Comparison of ENCODE assay signal across 8 cellular contexts in the genomic region with DNA sequence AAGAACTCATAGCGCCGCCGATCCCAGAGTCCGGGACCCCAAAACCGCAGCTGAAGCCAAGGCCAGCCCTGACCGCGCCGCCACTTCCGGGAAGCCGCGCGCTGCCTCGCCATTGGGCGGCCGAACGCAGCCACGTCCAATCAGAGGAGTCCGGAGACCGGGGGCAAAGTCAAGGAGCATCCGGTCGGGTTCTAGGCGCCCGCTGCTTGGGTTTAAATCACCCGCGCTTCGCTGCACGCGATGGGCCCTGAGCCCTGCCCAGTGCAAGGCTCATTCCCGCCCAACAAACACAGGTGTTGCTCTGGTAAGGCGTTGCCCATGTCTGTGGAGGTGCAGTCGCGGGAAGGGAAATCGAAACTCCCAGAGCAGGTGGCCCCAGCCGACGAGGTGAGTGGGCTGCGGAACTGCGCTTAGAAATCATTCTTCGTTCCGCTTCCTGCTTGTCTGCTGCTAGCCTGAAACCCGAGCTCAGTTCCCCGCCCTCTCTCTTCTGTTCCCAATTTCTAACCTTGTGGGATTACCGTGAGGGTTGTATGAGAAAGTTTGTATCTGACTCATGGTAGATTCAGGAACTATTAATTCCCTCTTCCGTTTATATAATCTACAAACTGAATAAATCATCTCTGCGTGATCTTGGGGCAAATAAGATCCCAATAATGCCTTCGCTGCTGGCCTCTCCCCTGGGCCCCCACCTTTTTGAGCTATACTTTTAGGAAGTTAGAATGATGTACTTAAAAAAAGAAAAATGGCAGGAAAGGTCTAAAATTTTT. TPM values are rescaled to one million over a fixed set of nuclear protein-coding genes. Genes with fewer than 3 reads are reported as not detected.
DNase-seq lines count a peak whose midpoint lies in the region; ATAC-seq and TF ChIP-seq lines count a peak whose summit lies in the region.

Gene DCLRE1C, minus strand, starts transcription at position 96 of the 770 bp plus-strand sequence. Its CDS starts 86 bp downstream, at position 10.

- H3K4me1 ChIP-seq in right atrium auricular region (peaks cover 0 to 16% of the 10 kb centered on the region in 2 donors), psoas muscle (peaks cover 8% of the 10 kb centered on the region), urinary bladder (ENCODE audit: insufficient read depth) (no peaks in the 10 kb centered on the region)

- peak; percentile 61 for TF ChIP-seq POLR2A in GM18505 (IDR thresholded peaks at IDR 0.05; ENCODE audit: borderline replicate concordance, extremely low read depth, insufficient read depth, insufficient read length)

- peak; percentile 48 for DNase-seq in NCI-H187 treated with DMSO at 0.1 percent for 48 hours (lab: John Stamatoyannopoulos, UW)
- peak; percentile 70 to 95 (median 80) for DNase-seq in T-helper 2 cell
- DNase-seq in right atrium auricular region (ENCODE audit: low spot score), result peak; percentile 92
- peak; percentile 91 to 94 for DNase-seq in psoas muscle

- TF ChIP-seq CTCF in right atrium auricular region (IDR thresholded peaks at IDR 0.05), result no peak
- TF ChIP-seq CTCF in psoas muscle (IDR thresholded peaks at IDR 0.05), result no peak

- no peaks in the 10 kb centered on the region for H3K36me3 ChIP-seq in right atrium auricular region
- H3K36me3 ChIP-seq in psoas muscle (ENCODE audit: insufficient read depth in 1 of 2, low read depth in 1 of 2), result no peaks in the 10 kb centered on the region
- H3K36me3 ChIP-seq in urinary bladder (ENCODE audit: insufficient read depth), result no peaks in the 10 kb centered on the region

- peak within 1 kb of the TSS; percentile 61 to 76 for H3K4me3 ChIP-seq in right atrium auricular region
- peak within 1 kb of the TSS; percentile 85 for H3K4me3 ChIP-seq in psoas muscle
- peak within 1 kb of the TSS; percentile 67 for H3K4me3 ChIP-seq in urinary bladder (ENCODE audit: low read depth, low read length)

- 0% methylated on average over 45 of the region's 45 CpGs for WGBS in psoas muscle, 3 donors
- WGBS in urinary bladder, result under 1% methylated on average over 45 of the region's 45 CpGs

- intact Hi-C loops in psoas muscle (cut with DNase I), result loop anchor here (5.0 kb wide), 2 partner anchors 72 to 77 kb away; partner anchors contain the start of gene SUV39H2 (in 1 of the 2)

- H3K27me3 ChIP-seq in right atrium auricular region (no peaks in the 10 kb centered on the region), psoas muscle (ENCODE audit: insufficient read depth in 3 of 3, low read length in 2 of 3) (no peaks in the 10 kb centered on the region)

- no peaks in the 10 kb centered on the region for H3K9me3 ChIP-seq in right atrium auricular region
- no peaks in the 10 kb centered on the region for H3K9me3 ChIP-seq in psoas muscle

- H3K27ac ChIP-seq in angular gyrus (ENCODE audit: low read depth, low read length) (peak within 1 kb of the TSS; percentile 37), right atrium auricular region (peak within 1 kb of the TSS; percentile 84 to 90), psoas muscle (peak within 1 kb of the TSS; percentile 89), urinary bladder (ENCODE audit: low read depth) (peak within 1 kb of the TSS; percentile 89)

- ATAC-seq in GM18505 (IDR thresholded peaks at IDR 0.05; ENCODE audit: unreplicated experiment), result peak; percentile 71
- peak; percentile 63 for ATAC-seq in HG02970 (IDR thresholded peaks at IDR 0.05; ENCODE audit: low FRiP score, unreplicated experiment)
- ATAC-seq in psoas muscle, result peak; percentile 97 to 99 (median 98)

RNA-seq across cellular contexts. Expression of gene DCLRE1C, which starts in this region (rescaled TPM):
- 1 to 10 TPM; 2.9 to 4.1 TPM for total RNA-seq in right atrium auricular region
- total RNA-seq in psoas muscle, result 1 to 10 TPM; 2.4 to 3.0 (median 2.6) TPM
- polyA plus RNA-seq in psoas muscle, result 1 to 10 TPM; 2.1 to 4.6 (median 3.7) TPM
- 19.5 TPM for total RNA-seq in urinary bladder
- 7.1 TPM for polyA plus RNA-seq in urinary bladder

Comparison
In these comparisons a context has a peak if more than half of its experiments do, and no peak if none do; other contexts are left out.
1. Peak in every context shown above with its lines: DNase-seq, ATAC-seq, H3K4me3 ChIP-seq and H3K27ac ChIP-seq.
2. H3K27ac ChIP-seq: peak in every context shown above with its lines; median percentile 89 in psoas muscle; 89 in urinary bladder; 87 in right atrium auricular region; 37 in angular gyrus.